ENCODE assay signal across 15 cellular contexts in genomic region chr6:26534681-26535465, GRCh38. TPM values are rescaled to one million over a fixed set of nuclear protein-coding genes. Genes with fewer than 3 reads are reported as not detected.
DNase-seq lines count a peak whose midpoint lies in the region; TF ChIP-seq lines count a peak whose summit lies in the region.
"Had no signal": no experiment of that assay in that cellular context is flagged by ENCODE, and none has a peak within 500 bp of the region (broad histone marks: within the 10 kb centered on the region; RNA-seq: fewer than 3 reads in every experiment).

No MANE protein-coding gene starts in this region.

- WGBS in stomach, 5 donors = 71 to 81% (median 79%) methylated on average over 6 of the region's 6 CpGs

- no peak for TF ChIP-seq POLR2A in stomach (IDR thresholded peaks at IDR 0.05)

- DNase-seq in DMS 273 treated with DMSO at 0.1 percent for 48 hours (lab: John Stamatoyannopoulos, UW) (peak; percentile 80), RPMI8226 (peak; percentile 88), myocyte (ENCODE audit: low read depth) (peak; percentile 72), KG1 (lab: John Stamatoyannopoulos, UW) (no peak), NCI-H2081 treated with DMSO at 0.1 percent for 48 hours (lab: John Stamatoyannopoulos, UW) (no peak), SKM-1 (lab: John Stamatoyannopoulos, UW; ENCODE audit: unreplicated experiment) (no peak), stomach (no peak)
- DNase-seq: activated effector memory CD4-positive, alpha-beta T cell treated with anti-CD3 and anti-CD28 coated beads, Interleukin-2, amount 50 U/mL, for 16 hours; retina; WERI-Rb-1 had no signal

- intact Hi-C loops in stomach (cut with DNase I; ENCODE audit: low total_unique reads) = no loop called here

- no peaks in the 10 kb centered on the region for H3K27me3 ChIP-seq in stomach
- H3K27me3 ChIP-seq: gastroesophageal sphincter had no signal

- no peaks in the 10 kb centered on the region for H3K36me3 ChIP-seq in KOPT-K1 (ENCODE audit: insufficient read depth, low read length)
- no peaks in the 10 kb centered on the region for H3K36me3 ChIP-seq in stomach
- H3K36me3 ChIP-seq: gastroesophageal sphincter, WERI-Rb-1 had no signal

- TF ChIP-seq CTCF in stomach (IDR thresholded peaks at IDR 0.05) = no peak

- no peak overlapping the region for H3K4me3 ChIP-seq in stomach
- H3K4me3 ChIP-seq: gastroesophageal sphincter had no signal

- TF ChIP-seq EP300 in stomach (IDR thresholded peaks at IDR 0.05) = no peak

- no peaks in the 10 kb centered on the region for H3K9me3 ChIP-seq in KOPT-K1 (ENCODE audit: insufficient read depth, low read length, poor library complexity, severe bottlenecking)
- H3K9me3 ChIP-seq in stomach = no peaks in the 10 kb centered on the region
- H3K9me3 ChIP-seq: gastroesophageal sphincter had no signal

- H3K4me1 ChIP-seq in stomach = peaks cover 19 to 47% (median 33%) of the 10 kb centered on the region in 4 donors

- H3K27ac ChIP-seq in KOPT-K1 (ENCODE audit: low read depth, low read length, poor library complexity, severe bottlenecking) = peak overlapping the region; percentile 3
- peak overlapping the region in 1 of 5 donors; percentile 95 for H3K27ac ChIP-seq in stomach
- H3K27ac ChIP-seq: WERI-Rb-1 had no signal

RNA-seq across cellular contexts. Expression of gene HMGN4, which starts 3.3 kb away (rescaled TPM):
- total RNA-seq in myocyte (57.1 and 57.8 TPM in 2 replicates), stomach (10 to 100 TPM; 11.3 to 96.0 (median 66.1) TPM)
- 40.4 TPM for polyA plus RNA-seq in myocyte (2012)
- 10 to 100 TPM; 22.4 to 46.3 (median 29.2) TPM for polyA plus RNA-seq in stomach

RNA-seq across cellular contexts. Expression of gene BTN1A1, which starts 34.8 kb away (rescaled TPM):
- total RNA-seq in myocyte (not detected in 2 replicates), stomach (not detected)
- 0.03 TPM for polyA plus RNA-seq in myocyte (2012)
- not detected for polyA plus RNA-seq in stomach
- total RNA-seq: Daoy, gastroesophageal sphincter, lower leg skin, ureter had no signal

Comparison
In these comparisons a context has a peak if more than half of its experiments do, and no peak if none do; other contexts are left out.
1. DNase-seq: peak in DMS 273 treated with DMSO at 0.1 percent for 48 hours (single experiment), RPMI8226 (single experiment) and myocyte (single experiment); none in KG1 (single experiment), NCI-H2081 treated with DMSO at 0.1 percent for 48 hours (single experiment), SKM-1 (single experiment) and stomach (single experiment).